Comparison of ENCODE assay signal across 1 cellular context in the genomic region with DNA sequence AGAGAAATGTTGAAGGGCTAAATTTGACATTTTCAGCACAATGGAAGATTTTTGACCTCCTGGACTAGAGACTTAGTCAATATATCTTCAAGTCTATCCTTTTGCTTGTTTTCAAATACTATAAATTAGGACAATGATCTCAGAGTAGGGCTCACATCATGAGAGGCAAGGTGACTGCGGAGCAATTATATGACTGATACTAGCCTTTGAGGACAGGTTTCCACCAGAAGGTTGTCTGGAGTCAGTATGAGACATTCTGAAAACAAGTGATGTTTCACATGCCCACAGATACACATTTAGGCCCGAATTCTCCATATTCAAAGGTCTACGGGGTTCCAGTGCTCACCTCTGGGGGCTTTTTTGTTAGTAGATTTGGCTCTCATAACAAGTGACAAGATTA.
TF ChIP-seq lines count a peak whose summit lies in the region.

No MANE protein-coding gene starts in this region.

TF ChIP-seq in GM12878, 131 proteins besides CTCF, POLR2A, EP300 and RAD21 (continued from another document):
- TF ChIP-seq HDAC2 (IDR thresholded peaks at IDR 0.05), result no peak
- peak; percentile 37; the same call in 1 of the 2 replicates for TF ChIP-seq ZBED1 (IDR thresholded peaks at IDR 0.05; ENCODE audit: borderline replicate concordance)
- no peak for TF ChIP-seq HDGF (IDR thresholded peaks at IDR 0.05)
- TF ChIP-seq ZZZ3 (IDR thresholded peaks at IDR 0.05; ENCODE audit: control insufficient read depth, insufficient read length, low read depth), result no peak
- TF ChIP-seq NBN (IDR thresholded peaks at IDR 0.05), result no peak
- TF ChIP-seq, protein P1, sequence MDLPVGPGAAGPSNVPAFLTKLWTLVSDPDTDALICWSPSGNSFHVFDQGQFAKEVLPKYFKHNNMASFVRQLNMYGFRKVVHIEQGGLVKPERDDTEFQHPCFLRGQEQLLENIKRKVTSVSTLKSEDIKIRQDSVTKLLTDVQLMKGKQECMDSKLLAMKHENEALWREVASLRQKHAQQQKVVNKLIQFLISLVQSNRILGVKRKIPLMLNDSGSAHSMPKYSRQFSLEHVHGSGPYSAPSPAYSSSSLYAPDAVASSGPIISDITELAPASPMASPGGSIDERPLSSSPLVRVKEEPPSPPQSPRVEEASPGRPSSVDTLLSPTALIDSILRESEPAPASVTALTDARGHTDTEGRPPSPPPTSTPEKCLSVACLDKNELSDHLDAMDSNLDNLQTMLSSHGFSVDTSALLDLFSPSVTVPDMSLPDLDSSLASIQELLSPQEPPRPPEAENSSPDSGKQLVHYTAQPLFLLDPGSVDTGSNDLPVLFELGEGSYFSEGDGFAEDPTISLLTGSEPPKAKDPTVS (IDR thresholded peaks at IDR 0.05; ENCODE audit: low read depth, low read length), result no peak
- no peak for TF ChIP-seq SMAD5 (IDR thresholded peaks at IDR 0.05; ENCODE audit: low read depth)
- peak; percentile 50; the same call in 1 of the 2 replicates for TF ChIP-seq RUNX3 (IDR thresholded peaks at IDR 0.05; ENCODE audit: low read length)
- TF ChIP-seq EED (IDR thresholded peaks at IDR 0.05; ENCODE audit: low read depth), result peak; percentile 63
- TF ChIP-seq ZNF384 (IDR thresholded peaks at IDR 0.05; ENCODE audit: borderline replicate concordance, low read depth, low read length), result no peak
- TF ChIP-seq FOXM1 (IDR thresholded peaks at IDR 0.05; ENCODE audit: low read depth, low read length), result peak; percentile 44; the same call in 1 of the 2 replicates
- no peak for TF ChIP-seq STAT1 (conservative IDR thresholded peaks at IDR 0.05)
- TF ChIP-seq NFXL1 (IDR thresholded peaks at IDR 0.05; ENCODE audit: borderline replicate concordance), result no peak
- TF ChIP-seq MYC (IDR thresholded peaks at IDR 0.05; ENCODE audit: insufficient read depth, insufficient read length, insufficient replicate concordance, low read length, severe bottlenecking), result no peak
- TF ChIP-seq, protein P2, sequence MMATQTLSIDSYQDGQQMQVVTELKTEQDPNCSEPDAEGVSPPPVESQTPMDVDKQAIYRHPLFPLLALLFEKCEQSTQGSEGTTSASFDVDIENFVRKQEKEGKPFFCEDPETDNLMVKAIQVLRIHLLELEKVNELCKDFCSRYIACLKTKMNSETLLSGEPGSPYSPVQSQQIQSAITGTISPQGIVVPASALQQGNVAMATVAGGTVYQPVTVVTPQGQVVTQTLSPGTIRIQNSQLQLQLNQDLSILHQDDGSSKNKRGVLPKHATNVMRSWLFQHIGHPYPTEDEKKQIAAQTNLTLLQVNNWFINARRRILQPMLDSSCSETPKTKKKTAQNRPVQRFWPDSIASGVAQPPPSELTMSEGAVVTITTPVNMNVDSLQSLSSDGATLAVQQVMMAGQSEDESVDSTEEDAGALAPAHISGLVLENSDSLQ (IDR thresholded peaks at IDR 0.05), result no peak
- TF ChIP-seq, protein P3, sequence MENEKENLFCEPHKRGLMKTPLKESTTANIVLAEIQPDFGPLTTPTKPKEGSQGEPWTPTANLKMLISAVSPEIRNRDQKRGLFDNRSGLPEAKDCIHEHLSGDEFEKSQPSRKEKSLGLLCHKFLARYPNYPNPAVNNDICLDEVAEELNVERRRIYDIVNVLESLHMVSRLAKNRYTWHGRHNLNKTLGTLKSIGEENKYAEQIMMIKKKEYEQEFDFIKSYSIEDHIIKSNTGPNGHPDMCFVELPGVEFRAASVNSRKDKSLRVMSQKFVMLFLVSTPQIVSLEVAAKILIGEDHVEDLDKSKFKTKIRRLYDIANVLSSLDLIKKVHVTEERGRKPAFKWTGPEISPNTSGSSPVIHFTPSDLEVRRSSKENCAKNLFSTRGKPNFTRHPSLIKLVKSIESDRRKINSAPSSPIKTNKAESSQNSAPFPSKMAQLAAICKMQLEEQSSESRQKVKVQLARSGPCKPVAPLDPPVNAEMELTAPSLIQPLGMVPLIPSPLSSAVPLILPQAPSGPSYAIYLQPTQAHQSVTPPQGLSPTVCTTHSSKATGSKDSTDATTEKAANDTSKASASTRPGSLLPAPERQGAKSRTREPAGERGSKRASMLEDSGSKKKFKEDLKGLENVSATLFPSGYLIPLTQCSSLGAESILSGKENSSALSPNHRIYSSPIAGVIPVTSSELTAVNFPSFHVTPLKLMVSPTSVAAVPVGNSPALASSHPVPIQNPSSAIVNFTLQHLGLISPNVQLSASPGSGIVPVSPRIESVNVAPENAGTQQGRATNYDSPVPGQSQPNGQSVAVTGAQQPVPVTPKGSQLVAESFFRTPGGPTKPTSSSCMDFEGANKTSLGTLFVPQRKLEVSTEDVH (IDR thresholded peaks at IDR 0.05; ENCODE audit: low read depth, partially characterized antibody), result no peak
- peak; percentile 41; the same call in 1 of the 2 replicates for TF ChIP-seq BCL11A (IDR thresholded peaks at IDR 0.05; ENCODE audit: low read depth, low read length)
- TF ChIP-seq KDM1A (IDR thresholded peaks at IDR 0.05; ENCODE audit: borderline replicate concordance), result no peak
- 0 out of 2 replicates have a peak, but pooled peaks have one; percentile 19 for TF ChIP-seq CREB1 (IDR thresholded peaks at IDR 0.05; ENCODE audit: low read depth)
- no peak for TF ChIP-seq TAF1 (IDR thresholded peaks at IDR 0.05; ENCODE audit: borderline replicate concordance, low read depth, low read length)
- TF ChIP-seq, protein P4, sequence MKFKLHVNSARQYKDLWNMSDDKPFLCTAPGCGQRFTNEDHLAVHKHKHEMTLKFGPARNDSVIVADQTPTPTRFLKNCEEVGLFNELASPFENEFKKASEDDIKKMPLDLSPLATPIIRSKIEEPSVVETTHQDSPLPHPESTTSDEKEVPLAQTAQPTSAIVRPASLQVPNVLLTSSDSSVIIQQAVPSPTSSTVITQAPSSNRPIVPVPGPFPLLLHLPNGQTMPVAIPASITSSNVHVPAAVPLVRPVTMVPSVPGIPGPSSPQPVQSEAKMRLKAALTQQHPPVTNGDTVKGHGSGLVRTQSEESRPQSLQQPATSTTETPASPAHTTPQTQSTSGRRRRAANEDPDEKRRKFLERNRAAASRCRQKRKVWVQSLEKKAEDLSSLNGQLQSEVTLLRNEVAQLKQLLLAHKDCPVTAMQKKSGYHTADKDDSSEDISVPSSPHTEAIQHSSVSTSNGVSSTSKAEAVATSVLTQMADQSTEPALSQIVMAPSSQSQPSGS (IDR thresholded peaks at IDR 0.05; ENCODE audit: low read length), result peak; percentile 58; the same call in 1 of the 2 replicates
- TF ChIP-seq TCF3 (IDR thresholded peaks at IDR 0.05; ENCODE audit: borderline replicate concordance, insufficient read depth, low read depth, low read length), result 0 out of 2 replicates have a peak, but pooled peaks have one; percentile 27
- no peak for TF ChIP-seq TCF12 (IDR thresholded peaks at IDR 0.05; ENCODE audit: low read depth, low read length)
- no peak for TF ChIP-seq MYB (IDR thresholded peaks at IDR 0.05; ENCODE audit: borderline replicate concordance, low read depth, low read length)
- no peak for TF ChIP-seq KLF5 (IDR thresholded peaks at IDR 0.05; ENCODE audit: partially characterized antibody)
- TF ChIP-seq BHLHE40 (IDR thresholded peaks at IDR 0.05; ENCODE audit: borderline replicate concordance in 1 of 2, low read depth in 2 of 2, low read length in 1 of 2), result no peak
- TF ChIP-seq NFIC (IDR thresholded peaks at IDR 0.05; ENCODE audit: low read depth, low read length), result peak; percentile 63
- no peak for TF ChIP-seq GATAD2B (conservative IDR thresholded peaks at IDR 0.05; ENCODE audit: low read depth)
- no peak for TF ChIP-seq SREBF1 (IDR thresholded peaks at IDR 0.05; ENCODE audit: low read length)
